In the genomic region with DNA sequence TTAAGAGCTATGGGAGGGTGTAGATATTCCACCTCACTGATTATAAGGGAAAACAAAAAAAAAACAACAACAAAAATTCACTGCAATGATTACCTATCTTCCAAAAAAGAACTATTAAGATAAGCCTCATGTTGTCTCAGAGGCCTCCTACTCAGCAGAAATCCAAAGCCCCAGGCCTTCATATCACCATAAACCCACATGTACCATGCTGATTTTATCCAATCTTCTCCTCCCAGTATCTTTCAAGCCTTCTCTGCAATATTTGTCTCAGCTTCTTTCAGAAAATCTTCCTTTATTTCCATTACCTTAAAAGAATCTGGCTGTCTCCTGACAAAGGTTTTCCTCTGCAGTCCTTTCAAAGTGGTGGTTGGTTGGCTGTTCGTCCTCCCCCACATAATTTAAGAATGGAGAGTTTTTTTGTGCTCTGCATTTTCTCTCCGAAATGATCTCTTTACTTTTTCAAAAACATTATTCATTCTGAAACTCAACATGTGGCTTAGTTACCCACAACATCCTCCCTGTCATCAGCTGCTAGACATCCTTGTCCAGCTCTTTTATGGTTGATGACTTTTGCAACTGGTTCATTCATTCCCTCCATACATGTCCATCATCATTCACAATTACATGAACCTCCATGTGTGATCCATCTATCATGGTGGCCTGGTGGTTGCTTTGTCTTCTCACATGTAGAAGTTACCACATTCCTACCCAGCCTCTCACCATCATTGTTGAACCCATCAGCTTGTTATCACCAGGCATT, we compare ENCODE assay signal across 12 cellular contexts. TPM values are rescaled to one million over a fixed set of nuclear protein-coding genes. Genes with fewer than 3 reads are reported as not detected.
DNase-seq lines count a peak whose midpoint lies in the region; ATAC-seq and TF ChIP-seq lines count a peak whose summit lies in the region.
"Had no signal": no experiment of that assay in that cellular context is flagged by ENCODE, and none has a peak within 500 bp of the region (broad histone marks: within the 10 kb centered on the region; RNA-seq: fewer than 3 reads in every experiment).

No MANE protein-coding gene starts in this region.

- H3K27ac ChIP-seq in gastroesophageal sphincter: no peak overlapping the region
- H3K27ac ChIP-seq in tibial artery: no peak overlapping the region

- TF ChIP-seq EP300 in gastroesophageal sphincter (IDR thresholded peaks at IDR 0.05): no peak

- no peaks in the 10 kb centered on the region for H3K36me3 ChIP-seq in gastroesophageal sphincter
- no peaks in the 10 kb centered on the region for H3K36me3 ChIP-seq in tibial artery

- TF ChIP-seq CTCF in gastroesophageal sphincter (IDR thresholded peaks at IDR 0.05): no peak
- no peak for TF ChIP-seq CTCF in tibial artery (IDR thresholded peaks at IDR 0.05)

- 82 to 90% methylated on average over 2 of the region's 2 CpGs for WGBS in gastroesophageal sphincter (ENCODE audit: low coverage in 1 of 2), 2 donors

- ATAC-seq in GM18499 (IDR thresholded peaks at IDR 0.05; ENCODE audit: insufficient read depth, unreplicated experiment): peak; percentile 68
- ATAC-seq in GM19452 (IDR thresholded peaks at IDR 0.05; ENCODE audit: unreplicated experiment): peak; percentile 79
- peak; percentile 71 for ATAC-seq in HG02981 (IDR thresholded peaks at IDR 0.05; ENCODE audit: unreplicated experiment)
- no peak for ATAC-seq in gastroesophageal sphincter

- H3K4me3 ChIP-seq in gastroesophageal sphincter (no peak overlapping the region), tibial artery (no peak overlapping the region)

- DNase-seq in OCI-M1 (lab: John Stamatoyannopoulos, UW) (peak; percentile 4), GM03348 (ENCODE audit: low spot score) (no peak), Ammon's horn (ENCODE audit: low spot score) (no peak), tibial artery (no peak)
- DNase-seq: CD8-positive, alpha-beta memory T cell had no signal

- H3K27me3 ChIP-seq in gastroesophageal sphincter (no peaks in the 10 kb centered on the region), tibial artery (no peaks in the 10 kb centered on the region)

- intact Hi-C loops in tibial artery (cut with DNase I; ENCODE audit: low total_unique reads): no loop called here

- H3K4me1 ChIP-seq in gastroesophageal sphincter (no peaks in the 10 kb centered on the region), tibial artery (no peaks in the 10 kb centered on the region)

- H3K9me3 ChIP-seq in gastroesophageal sphincter (no peaks in the 10 kb centered on the region), tibial artery (no peaks in the 10 kb centered on the region)

- no peak for TF ChIP-seq POLR2A in gastroesophageal sphincter (IDR thresholded peaks at IDR 0.05)

RNA-seq across cellular contexts. Expression of a gene that starts 2.9 kb away (rescaled TPM):
- total RNA-seq in gastroesophageal sphincter: not detected
- total RNA-seq: CD8-positive, alpha-beta memory T cell; fibroblast of villous mesenchyme; lower leg skin; renal cortical epithelial cell had no signal

RNA-seq across cellular contexts. Expression of a gene that starts 50.1 kb away (rescaled TPM):
- not detected for total RNA-seq in gastroesophageal sphincter
- total RNA-seq: CD8-positive, alpha-beta memory T cell; fibroblast of villous mesenchyme; lower leg skin; renal cortical epithelial cell had no signal

RNA-seq across cellular contexts. Expression of a gene that starts 52.7 kb away (rescaled TPM):
- total RNA-seq in gastroesophageal sphincter: not detected
- total RNA-seq: CD8-positive, alpha-beta memory T cell; fibroblast of villous mesenchyme; lower leg skin; renal cortical epithelial cell had no signal
